Comparison of ENCODE assay signal across 27 cellular contexts in the genomic region with DNA sequence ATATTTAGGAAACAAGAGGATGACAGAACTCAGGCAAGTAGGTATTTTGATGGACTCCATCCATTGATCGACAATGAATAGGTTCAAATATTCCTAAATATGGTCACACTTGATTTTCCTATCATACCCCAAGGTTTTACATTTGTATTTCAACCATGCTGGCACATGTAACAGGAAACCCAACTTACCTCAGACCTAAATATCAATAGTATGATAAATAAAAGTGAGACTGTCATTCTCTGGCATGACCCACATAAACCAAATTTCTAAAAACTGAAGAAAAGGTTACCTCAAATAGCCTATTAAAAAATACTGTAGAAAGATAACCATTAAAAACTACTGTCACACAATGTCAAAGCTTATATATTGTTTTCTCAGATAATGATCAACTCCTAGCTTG.
A peak's percentile ranks its signal among the peaks of the same experiment; 100 is the strongest.
DNase-seq lines count a peak whose midpoint lies in the region; ATAC-seq, FAIRE-seq and TF ChIP-seq lines count a peak whose summit lies in the region.
"Had no signal": no experiment of that assay in that cellular context is flagged by ENCODE, and none has a peak within 500 bp of the region (broad histone marks: within the 10 kb centered on the region; RNA-seq: fewer than 3 reads in every experiment).

No MANE protein-coding gene starts in this region.

- intact Hi-C loops in activated CD8-positive, alpha-beta T cell treated with anti-CD3 and anti-CD28 coated beads for 36 hours (cut with micrococcal nuclease), result no loop called here
- intact Hi-C loops in activated CD4-positive, alpha-beta memory T cell treated with anti-CD3 and anti-CD28 coated beads for 36 hours (cut with micrococcal nuclease), result loop anchor here (10.0 kb wide), 1 partner anchor 91 kb away; no protein-coding TSS in a partner anchor

- no peaks in the 10 kb centered on the region for H3K27me3 ChIP-seq in MG63
- H3K27me3 ChIP-seq: BE2C had no signal

- FAIRE-seq in GM12892 (lab: Jason Lieb, UNC), result peak; percentile 17
- FAIRE-seq: D721Med, HepG2 had no signal

- no peaks in the 10 kb centered on the region for H3K9me3 Mint-ChIP-seq in activated CD8-positive, alpha-beta T cell treated with anti-CD3 and anti-CD28 coated beads for 36 hours
- no peaks in the 10 kb centered on the region for H3K9me3 Mint-ChIP-seq in activated CD8-positive, alpha-beta T cell treated with anti-CD3 and anti-CD28 coated beads, Interleukin-2, amount 10 ng/mL, durations not matched to agents 7 days and 5 days (ENCODE audit: insufficient read depth)
- H3K9me3 Mint-ChIP-seq in activated CD4-positive, alpha-beta memory T cell treated with anti-CD3 and anti-CD28 coated beads for 36 hours, result no peaks in the 10 kb centered on the region
- no peaks in the 10 kb centered on the region for H3K9me3 Mint-ChIP-seq in stimulated activated effector memory CD8-positive, alpha-beta T cell treated with anti-CD3 and anti-CD28 coated beads, Interleukin-12 subunit alpha, Interleukin-12 subunit beta, amount 100 ng/mL, for 72 hours
- H3K9me3 Mint-ChIP-seq: CD14-positive monocyte had no signal

- CTCF ChIA-PET in activated CD8-positive, alpha-beta T cell treated with anti-CD3 and anti-CD28 coated beads for 36 hours (lab: Charles Lee), result interaction anchor here (0.7 to 2.2 kb wide), 6 partner anchors 11 to 94 kb away, joined by 3 to 10 read pairs (median 4); no protein-coding TSS in a partner anchor
- CTCF ChIA-PET in activated CD8-positive, alpha-beta T cell treated with anti-CD3 and anti-CD28 coated beads, Interleukin-2, amount 10 ng/mL, durations not matched to agents 7 days and 5 days (lab: Charles Lee), result interaction anchor here (0.8 to 3.3 kb wide), 7 partner anchors 9 to 40 kb away, joined by 3 to 18 read pairs (median 5); no protein-coding TSS in a partner anchor
- CTCF ChIA-PET in activated CD4-positive, alpha-beta memory T cell treated with anti-CD3 and anti-CD28 coated beads for 36 hours (lab: Charles Lee), result interaction anchor here (1.0 to 2.9 kb wide), 6 partner anchors 15 to 752 kb away, joined by 3 to 16 read pairs (median 6); no protein-coding TSS in a partner anchor

- H3K27ac Mint-ChIP-seq in activated CD8-positive, alpha-beta T cell treated with anti-CD3 and anti-CD28 coated beads for 36 hours, result peak overlapping the region; percentile 51
- H3K27ac Mint-ChIP-seq in activated CD8-positive, alpha-beta T cell treated with anti-CD3 and anti-CD28 coated beads, Interleukin-2, amount 10 ng/mL, durations not matched to agents 7 days and 5 days, result no peak overlapping the region
- peak overlapping the region; percentile 7 for H3K27ac Mint-ChIP-seq in activated CD4-positive, alpha-beta memory T cell treated with anti-CD3 and anti-CD28 coated beads for 36 hours
- H3K27ac Mint-ChIP-seq in stimulated activated effector memory CD8-positive, alpha-beta T cell treated with anti-CD3 and anti-CD28 coated beads, Interleukin-12 subunit alpha, Interleukin-12 subunit beta, amount 100 ng/mL, for 72 hours, result no peak overlapping the region
- H3K27ac Mint-ChIP-seq: CD14-positive monocyte had no signal

- ATAC-seq in activated CD8-positive, alpha-beta T cell treated with anti-CD3 and anti-CD28 coated beads for 36 hours, result no peak
- no peak for ATAC-seq in activated CD8-positive, alpha-beta T cell treated with anti-CD3 and anti-CD28 coated beads, Interleukin-2, amount 10 ng/mL, durations not matched to agents 7 days and 5 days
- no peak for ATAC-seq in stimulated activated effector memory CD8-positive, alpha-beta T cell treated with anti-CD3 and anti-CD28 coated beads, Interleukin-12 subunit alpha, Interleukin-12 subunit beta, amount 100 ng/mL, for 72 hours
- ATAC-seq: HepG2 had no signal

- H3K4me3 Mint-ChIP-seq in activated CD8-positive, alpha-beta T cell treated with anti-CD3 and anti-CD28 coated beads for 36 hours, result no peak overlapping the region
- no peak overlapping the region for H3K4me3 Mint-ChIP-seq in activated CD8-positive, alpha-beta T cell treated with anti-CD3 and anti-CD28 coated beads, Interleukin-2, amount 10 ng/mL, durations not matched to agents 7 days and 5 days
- H3K4me3 Mint-ChIP-seq in activated CD4-positive, alpha-beta memory T cell treated with anti-CD3 and anti-CD28 coated beads for 36 hours, result no peak overlapping the region
- H3K4me3 Mint-ChIP-seq in stimulated activated effector memory CD8-positive, alpha-beta T cell treated with anti-CD3 and anti-CD28 coated beads, Interleukin-12 subunit alpha, Interleukin-12 subunit beta, amount 100 ng/mL, for 72 hours, result peak overlapping the region; percentile 11
- H3K4me3 Mint-ChIP-seq: CD14-positive monocyte had no signal

- peaks cover 4% of the 10 kb centered on the region for H3K36me3 ChIP-seq in MG63
- H3K36me3 ChIP-seq: BE2C had no signal

- TF ChIP-seq CTCF in activated CD8-positive, alpha-beta T cell treated with anti-CD3 and anti-CD28 coated beads for 36 hours (IDR thresholded peaks at IDR 0.05), result no peak

- DNase-seq in activated CD8-positive, alpha-beta T cell treated with anti-CD3 and anti-CD28 coated beads for 36 hours, result no peak
- DNase-seq in activated CD8-positive, alpha-beta T cell treated with anti-CD3 and anti-CD28 coated beads, Interleukin-2, amount 10 ng/mL, durations not matched to agents 7 days and 5 days, result no peak
- DNase-seq in GM12892 (ENCODE audit: insufficient read length) (no peak), T1000 (lab: John Stamatoyannopoulos, UW) (no peak), NCI-H2196 treated with DMSO at 0.1 percent for 48 hours (lab: John Stamatoyannopoulos, UW; ENCODE audit: unreplicated experiment) (no peak), MG63 (no peak)
- DNase-seq in activated CD4-positive, alpha-beta memory T cell treated with anti-CD3 and anti-CD28 coated beads for 36 hours, result no peak
- DNase-seq in stimulated activated effector memory CD8-positive, alpha-beta T cell treated with anti-CD3 and anti-CD28 coated beads, Interleukin-12 subunit alpha, Interleukin-12 subunit beta, amount 100 ng/mL, for 72 hours (ENCODE audit: low spot score in 2 of 2), result no peak
- DNase-seq: 8988T; ACHN; BE2C; GM23248; H7; Karpas-422; NCI-H1092 treated with DMSO at 0.1 percent for 48 hours; NCI-H1436 treated with DMSO at 0.1 percent for 48 hours; NCI-H187 treated with DMSO at 0.1 percent for 48 hours; NCI-H2171 treated with DMSO at 0.1 percent for 48 hours; NCI-H446; NCI-H524 treated with DMSO at 0.1 percent for 48 hours; NCI-H774; NK-92 treated with Interleukin-12 subunit alpha and Interleukin-12 subunit beta, amount 100 ng/mL, for 24 hours; Right ventricle myocardium superior; RPMI8226 had no signal

- H3K36me3 Mint-ChIP-seq in activated CD8-positive, alpha-beta T cell treated with anti-CD3 and anti-CD28 coated beads for 36 hours (ENCODE audit: low read depth), result peaks cover 19% of the 10 kb centered on the region
- peaks cover 42% of the 10 kb centered on the region for H3K36me3 Mint-ChIP-seq in activated CD8-positive, alpha-beta T cell treated with anti-CD3 and anti-CD28 coated beads, Interleukin-2, amount 10 ng/mL, durations not matched to agents 7 days and 5 days (ENCODE audit: low read depth)
- peaks cover 4% of the 10 kb centered on the region for H3K36me3 Mint-ChIP-seq in activated CD4-positive, alpha-beta memory T cell treated with anti-CD3 and anti-CD28 coated beads for 36 hours
- peaks cover 24% of the 10 kb centered on the region for H3K36me3 Mint-ChIP-seq in stimulated activated effector memory CD8-positive, alpha-beta T cell treated with anti-CD3 and anti-CD28 coated beads, Interleukin-12 subunit alpha, Interleukin-12 subunit beta, amount 100 ng/mL, for 72 hours

- no peak overlapping the region for H3K4me3 ChIP-seq in MG63
- H3K4me3 ChIP-seq: GM23248 had no signal

- TF ChIP-seq POLR2A in GM12892 (IDR thresholded peaks at IDR 0.05; ENCODE audit: low read depth, low read length), result no peak

- H3K9me3 ChIP-seq in MG63, result no peaks in the 10 kb centered on the region
- H3K9me3 ChIP-seq: BE2C had no signal

- peaks cover 58% of the 10 kb centered on the region for H3K4me1 Mint-ChIP-seq in activated CD8-positive, alpha-beta T cell treated with anti-CD3 and anti-CD28 coated beads for 36 hours (ENCODE audit: low read depth)
- H3K4me1 Mint-ChIP-seq in activated CD8-positive, alpha-beta T cell treated with anti-CD3 and anti-CD28 coated beads, Interleukin-2, amount 10 ng/mL, durations not matched to agents 7 days and 5 days (ENCODE audit: low read depth), result peaks cover 57% of the 10 kb centered on the region
- peaks cover 69% of the 10 kb centered on the region for H3K4me1 Mint-ChIP-seq in activated CD4-positive, alpha-beta memory T cell treated with anti-CD3 and anti-CD28 coated beads for 36 hours (ENCODE audit: low read depth)
- peaks cover 61% of the 10 kb centered on the region for H3K4me1 Mint-ChIP-seq in stimulated activated effector memory CD8-positive, alpha-beta T cell treated with anti-CD3 and anti-CD28 coated beads, Interleukin-12 subunit alpha, Interleukin-12 subunit beta, amount 100 ng/mL, for 72 hours

- H3K27me3 Mint-ChIP-seq in activated CD8-positive, alpha-beta T cell treated with anti-CD3 and anti-CD28 coated beads for 36 hours, result no peaks in the 10 kb centered on the region
- H3K27me3 Mint-ChIP-seq in activated CD8-positive, alpha-beta T cell treated with anti-CD3 and anti-CD28 coated beads, Interleukin-2, amount 10 ng/mL, durations not matched to agents 7 days and 5 days (ENCODE audit: low read depth), result no peaks in the 10 kb centered on the region
- H3K27me3 Mint-ChIP-seq in activated CD4-positive, alpha-beta memory T cell treated with anti-CD3 and anti-CD28 coated beads for 36 hours, result no peaks in the 10 kb centered on the region

- POLR2A ChIA-PET in activated CD8-positive, alpha-beta T cell treated with anti-CD3 and anti-CD28 coated beads for 36 hours (lab: Charles Lee), result interaction anchor here (1.2 to 2.4 kb wide), 4 partner anchors 15 to 69 kb away, joined by 5 to 16 read pairs (median 8); no protein-coding TSS in a partner anchor
- POLR2A ChIA-PET in activated CD8-positive, alpha-beta T cell treated with anti-CD3 and anti-CD28 coated beads, Interleukin-2, amount 10 ng/mL, durations not matched to agents 7 days and 5 days (lab: Charles Lee), result interaction anchor here (1.3 to 2.2 kb wide), 2 partner anchors 42 to 84 kb away, joined by 3 to 10 read pairs; no protein-coding TSS in a partner anchor
- POLR2A ChIA-PET in activated CD4-positive, alpha-beta memory T cell treated with anti-CD3 and anti-CD28 coated beads for 36 hours (lab: Charles Lee), result interaction anchor here (1.4 to 8.2 kb wide), 6 partner anchors 12 to 89 kb away, joined by 3 to 68 read pairs (median 10); no protein-coding TSS in a partner anchor

Comparison
In these comparisons a context has a peak if more than half of its experiments do, and no peak if none do; other contexts are left out.
1. H3K27ac Mint-ChIP-seq: peak in activated CD8-positive, alpha-beta T cell treated with anti-CD3 and anti-CD28 coated beads for 36 hours (single experiment) and activated CD4-positive, alpha-beta memory T cell treated with anti-CD3 and anti-CD28 coated beads for 36 hours (single experiment); none in activated CD8-positive, alpha-beta T cell treated with anti-CD3 and anti-CD28 coated beads, Interleukin-2, amount 10 ng/mL, durations not matched to agents 7 days and 5 days (single experiment) and stimulated activated effector memory CD8-positive, alpha-beta T cell treated with anti-CD3 and anti-CD28 coated beads, Interleukin-12 subunit alpha, Interleukin-12 subunit beta, amount 100 ng/mL, for 72 hours (single experiment).